8 cellular contexts compared by ENCODE assay signal in the genomic region with DNA sequence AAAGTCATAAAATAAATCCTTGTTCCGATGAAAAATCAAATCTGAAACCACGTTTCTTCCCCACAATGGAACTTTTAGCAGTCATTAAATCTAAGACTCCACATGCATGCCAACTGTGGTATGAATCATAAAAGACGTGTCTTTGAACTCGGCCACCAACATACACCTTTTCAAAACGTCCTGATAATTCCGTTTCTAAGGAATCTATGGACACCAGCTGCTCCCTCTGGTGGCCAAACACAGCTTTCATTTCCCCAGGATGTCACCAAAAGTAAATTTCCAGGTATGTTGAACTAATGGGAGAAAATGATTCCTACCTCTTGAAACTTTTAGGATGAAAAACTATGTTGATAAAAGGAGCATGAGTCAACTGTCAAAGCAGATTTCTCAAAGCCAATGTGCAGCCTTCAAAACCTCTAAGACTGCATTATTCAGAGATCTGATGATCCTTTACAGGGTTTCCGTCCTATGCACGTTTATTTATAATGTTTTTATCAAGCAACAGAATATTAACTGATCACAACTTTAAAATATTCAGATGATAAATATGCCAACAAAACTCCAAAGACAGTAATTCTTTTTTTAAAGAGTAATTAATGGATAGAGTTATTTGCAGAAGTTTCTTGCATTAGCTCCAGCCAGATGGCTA.
A peak's percentile ranks its signal among the peaks of the same experiment; 100 is the strongest.
DNase-seq lines count a peak whose midpoint lies in the region; ATAC-seq and TF ChIP-seq lines count a peak whose summit lies in the region.

No MANE protein-coding gene starts in this region.

- WGBS in heart right ventricle, 2 donors, result 42 to 44% methylated on average over 8 of the region's 8 CpGs

- no peak overlapping the region for H3K27ac Mint-ChIP-seq in osteocyte (ENCODE audit: unreplicated experiment)

- DNase-seq in heart right ventricle (peak in 1 of 2 donors; percentile 30), cardiac septum (ENCODE audit: low spot score) (no peak), NCI-H510A treated with DMSO at 0.1 percent for 48 hours (lab: John Stamatoyannopoulos, UW) (peak; percentile 84), epithelial cell of esophagus (ENCODE audit: low read depth) (peak; percentile 74), osteocyte (ENCODE audit: extremely low spot score, unreplicated experiment) (no peak), T-helper 9 cell (no peak), KG1 (lab: John Stamatoyannopoulos, UW) (no peak), GOT3 (lab: John Stamatoyannopoulos, UW) (no peak)

- H3K4me3 ChIP-seq in heart right ventricle (no peak overlapping the region), epithelial cell of esophagus (ENCODE audit: low read length) (no peak overlapping the region)

- TF ChIP-seq CTCF in heart right ventricle (IDR thresholded peaks at IDR 0.05) (peak; percentile 68 to 88 (median 82)), epithelial cell of esophagus (IDR thresholded peaks at IDR 0.05; ENCODE audit: insufficient read depth, low read depth, low read length, missing control alignments) (peak; percentile 89), osteocyte (IDR thresholded peaks at IDR 0.05) (peak; percentile 89)

- H3K9me3 Mint-ChIP-seq in osteocyte (ENCODE audit: unreplicated experiment), result peaks cover 4% of the 10 kb centered on the region

- intact Hi-C loops in heart right ventricle (cut with DNase I), result loop anchor here in 7 of 10 donors (2.0 to 10.0 kb wide), 3 partner anchors 114 to 122 kb away; partner anchors contain the start of gene PRKAB1 (in 5 of the 7)
- intact Hi-C loops in cardiac septum (cut with DNase I), result loop anchor here (5.0 kb wide), 1 partner anchor 114 kb away; the partner anchor contains the start of gene PRKAB1

- no peaks in the 10 kb centered on the region for H3K27me3 ChIP-seq in heart right ventricle

- peaks cover 4% of the 10 kb centered on the region for H3K36me3 Mint-ChIP-seq in osteocyte (ENCODE audit: unreplicated experiment)

- H3K36me3 ChIP-seq in heart right ventricle, result peaks cover 0 to 35% (median 0%) of the 10 kb centered on the region in 9 donors

- no peaks in the 10 kb centered on the region for H3K27me3 Mint-ChIP-seq in osteocyte (ENCODE audit: unreplicated experiment)

- peaks cover 0 to 3% (median 0%) of the 10 kb centered on the region in 9 donors for H3K4me1 ChIP-seq in heart right ventricle

- peaks cover 2% of the 10 kb centered on the region for H3K4me1 Mint-ChIP-seq in osteocyte (ENCODE audit: unreplicated experiment)

- H3K9me3 ChIP-seq in heart right ventricle, result peaks cover 0 to 12% (median 0%) of the 10 kb centered on the region in 11 donors

- peak overlapping the region; percentile 30 for H3K4me3 Mint-ChIP-seq in osteocyte (ENCODE audit: unreplicated experiment)

- no peak overlapping the region for H3K27ac ChIP-seq in heart right ventricle

- no peak for ATAC-seq in heart right ventricle

Comparison
In these comparisons a context has a peak if more than half of its experiments do, and no peak if none do; other contexts are left out.
1. DNase-seq: peak in NCI-H510A treated with DMSO at 0.1 percent for 48 hours (single experiment) and epithelial cell of esophagus (single experiment); none in cardiac septum (single experiment), osteocyte (single experiment), T-helper 9 cell (single experiment), KG1 (single experiment) and GOT3 (single experiment).
2. Peak in every context shown above with its lines, with median percentiles within 50 percentile points of each other: CTCF ChIP-seq.